Comparison of ENCODE assay signal across 8 cellular contexts in the genomic region with DNA sequence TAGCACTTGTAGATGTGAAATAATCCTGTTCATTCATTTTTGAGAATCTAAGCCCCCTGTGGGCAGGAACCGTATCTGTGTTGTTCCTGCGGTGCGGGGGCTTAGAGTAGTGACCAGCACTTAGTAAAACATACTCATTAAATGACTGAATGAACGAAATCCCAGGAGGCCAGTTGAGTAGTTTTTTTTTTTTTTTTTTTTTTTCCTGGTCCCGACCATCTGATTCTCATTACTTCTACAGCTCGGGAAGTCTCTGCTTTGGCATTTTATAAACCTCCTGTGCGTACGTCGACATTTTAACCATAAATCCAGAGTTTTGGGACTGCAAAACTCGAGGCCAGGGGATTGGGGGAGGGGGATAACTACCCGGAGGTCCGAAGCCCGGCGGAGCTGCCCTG. TPM values are rescaled to one million over a fixed set of nuclear protein-coding genes. Genes with fewer than 3 reads are reported as not detected.
DNase-seq lines count a peak whose midpoint lies in the region; ATAC-seq and TF ChIP-seq lines count a peak whose summit lies in the region.

No MANE protein-coding gene starts in this region.

- TF ChIP-seq CTCF in progenitor cell of endocrine pancreas (IDR thresholded peaks at IDR 0.05; ENCODE audit: unreplicated experiment) = no peak

- H3K4me3 Mint-ChIP-seq in progenitor cell of endocrine pancreas (ENCODE audit: low read depth) = peak overlapping the region; percentile 79

- no peaks in the 10 kb centered on the region for H3K9me3 Mint-ChIP-seq in progenitor cell of endocrine pancreas (ENCODE audit: low read depth)

- H3K36me3 Mint-ChIP-seq in progenitor cell of endocrine pancreas (ENCODE audit: insufficient read depth) = no peaks in the 10 kb centered on the region

- peak; percentile 86 for DNase-seq in EH (ENCODE audit: low read depth)
- DNase-seq in SK-MEL-5 (ENCODE audit: low read depth, low spot score) = peak; percentile 44
- peak; percentile 82 for DNase-seq in fibroblast of gingiva (ENCODE audit: low read depth)
- no peak for DNase-seq in progenitor cell of endocrine pancreas (ENCODE audit: low spot score, unreplicated experiment)
- DNase-seq in kidney glomerular epithelial cell (lab: John Stamatoyannopoulos, UW) = no peak
- no peak for DNase-seq in NCI-H2081 treated with DMSO at 0.1 percent for 48 hours (lab: John Stamatoyannopoulos, UW)

- H3K27me3 Mint-ChIP-seq in progenitor cell of endocrine pancreas = no peaks in the 10 kb centered on the region

- ATAC-seq in HG03196 (IDR thresholded peaks at IDR 0.05; ENCODE audit: unreplicated experiment) = no peak
- no peak for ATAC-seq in GM21367 (IDR thresholded peaks at IDR 0.05; ENCODE audit: unreplicated experiment)

- in situ Hi-C loops in SK-MEL-5 (cut with HindIII; ENCODE audit: low pct_unique_long_range_greater_than_20kb, low sequenced_read_pairs) = no loop called here

- H3K27ac Mint-ChIP-seq in progenitor cell of endocrine pancreas = peak overlapping the region; percentile 97

- peaks cover 18% of the 10 kb centered on the region for H3K4me1 Mint-ChIP-seq in progenitor cell of endocrine pancreas (ENCODE audit: low read depth)

RNA-seq across cellular contexts. Expression of a gene that starts 31.5 kb away (rescaled TPM):
- total RNA-seq in SK-MEL-5 (2014; rRNA removed; shearing (Covaris generic)) = 27.0 and 33.6 TPM in 2 replicates
- polyA plus RNA-seq in SK-MEL-5 (2015; cell fraction: cytosol; rRNA removed) = 91.2 and 111 TPM in 2 replicates
- polyA plus RNA-seq in SK-MEL-5 (2015; cell fraction: nucleus; rRNA removed) = 146 and 165 TPM in 2 replicates
- total RNA-seq in progenitor cell of endocrine pancreas = 14.8 and 19.4 TPM in 2 replicates

Comparison
In these comparisons a context has a peak if more than half of its experiments do, and no peak if none do; other contexts are left out.
1. DNase-seq: peak in EH (single experiment), SK-MEL-5 (single experiment) and fibroblast of gingiva (single experiment); none in progenitor cell of endocrine pancreas (single experiment), kidney glomerular epithelial cell (single experiment) and NCI-H2081 treated with DMSO at 0.1 percent for 48 hours (single experiment).